ENCODE assay signal across 8 cellular contexts in the genomic region with DNA sequence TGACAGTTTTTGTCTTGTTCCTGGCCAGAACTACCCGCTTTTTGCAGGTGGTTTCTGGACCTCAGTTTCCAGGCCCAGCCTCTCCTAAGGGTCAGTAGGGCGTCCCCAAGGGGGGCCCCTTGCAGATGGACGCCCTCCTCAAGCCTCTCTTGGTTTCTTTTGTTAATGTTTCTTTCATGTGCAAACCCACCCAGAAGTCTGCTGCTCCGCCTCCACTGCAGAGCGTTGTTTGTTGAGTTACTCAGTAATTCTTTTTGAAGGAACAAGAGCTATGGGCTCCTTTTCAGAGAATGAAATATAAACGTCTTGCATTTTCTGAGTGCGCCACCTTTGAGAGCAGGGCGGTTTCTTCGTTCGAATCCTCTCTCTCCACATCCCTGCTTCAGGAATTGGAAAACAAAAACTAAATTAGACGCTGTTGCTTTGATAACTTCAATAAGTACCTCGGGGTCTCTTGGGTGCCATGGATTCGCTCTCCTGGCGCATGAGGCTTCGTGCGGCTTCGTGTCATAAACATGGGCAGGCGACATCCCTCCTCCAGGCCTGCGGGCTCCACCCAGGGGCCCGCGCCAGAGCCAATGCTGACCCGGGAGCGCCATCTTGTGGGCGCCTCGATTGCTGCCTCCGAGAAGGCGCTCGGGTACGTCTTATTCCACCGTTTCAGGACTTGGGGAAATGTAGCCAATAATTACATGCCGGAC. TPM values are rescaled to one million over a fixed set of nuclear protein-coding genes. Genes with fewer than 3 reads are reported as not detected.
DNase-seq lines count a peak whose midpoint lies in the region; ATAC-seq, FAIRE-seq and TF ChIP-seq lines count a peak whose summit lies in the region.

No MANE protein-coding gene starts in this region.

- POLR2A ChIA-PET in H1 (lab: Charles Lee; ENCODE audit: partially characterized antibody): no interaction called here

- no peak overlapping the region for H2BK120ac ChIP-seq in H1 (replicated peaks; ENCODE audit: low read depth, low read length)

- H3K79me1 ChIP-seq in H1 (ENCODE audit: low read depth, low read length): no peaks in the 10 kb centered on the region

- FAIRE-seq in H1 (lab: Jason Lieb, UNC): no peak

- H3K23me2 ChIP-seq in H1 (ENCODE audit: low read depth, low read length): no peaks in the 10 kb centered on the region

- ATAC-seq in GM19324 (IDR thresholded peaks at IDR 0.05; ENCODE audit: low FRiP score, unreplicated experiment) (peak; percentile 76), HG03469 (IDR thresholded peaks at IDR 0.05; ENCODE audit: unreplicated experiment) (peak; percentile 74)

- no peak overlapping the region for H3K14ac ChIP-seq in H1 (ENCODE audit: insufficient read length)

- peaks cover 0 to 3% (median 0%) of the 10 kb centered on the region in 4 experiments; a peak in 1 of 7 replicates for H3K4me1 ChIP-seq in H1 (replicated peaks in 1 of 4; ENCODE audit: control insufficient read depth in 3 of 4, insufficient read depth in 4 of 4, low read length in 3 of 4)

- H3K27me3 ChIP-seq in H1 (replicated peaks in 1 of 4; ENCODE audit: control insufficient read depth in 3 of 4, extremely low read depth in 1 of 4, insufficient read depth in 3 of 4, low read length in 3 of 4): no peaks in the 10 kb centered on the region; a peak in 1 of 7 replicates

- no peak overlapping the region for H4K8ac ChIP-seq in H1 (ENCODE audit: extremely low read depth, insufficient read depth, low read length)

- no peak overlapping the region for H3K56ac ChIP-seq in H1 (replicated peaks; ENCODE audit: insufficient read length, low read depth, low read length)

- TF ChIP-seq CTCF in H1 (IDR thresholded peaks at IDR 0.05; ENCODE audit: control extremely low read depth in 1 of 3, insufficient read depth in 1 of 3, low read depth in 1 of 3, low read length in 3 of 3): peak; percentile 78 to 97 (median 88)

- H2AFZ ChIP-seq in H1 (ENCODE audit: low read length): peak overlapping the region; percentile 2; the same call in 1 of the 2 replicates

- H2BK15ac ChIP-seq in H1 (ENCODE audit: low read length): no peak overlapping the region

- no peak for TF ChIP-seq EP300 in H1 (IDR thresholded peaks at IDR 0.05; ENCODE audit: borderline replicate concordance in 1 of 2, low read depth in 2 of 2, low read length in 2 of 2)

- peak; percentile 96 to 99 for TF ChIP-seq RAD21 in H1 (IDR thresholded peaks at IDR 0.05 in 1 of 2, conservative IDR thresholded peaks at IDR 0.05 in 1 of 2; ENCODE audit: low read depth in 2 of 2, low read length in 2 of 2)

- H4K20me1 ChIP-seq in H1 (replicated peaks in 1 of 2; ENCODE audit: control insufficient read depth in 1 of 2, insufficient read depth in 2 of 2, low read length in 2 of 2): no peaks in the 10 kb centered on the region

- 28% methylated on average over 31 of the region's 31 CpGs; no CpG with 5 or more reads in 1 of the 2 experiments for WGBS in H1 (ENCODE audit: extremely low coverage in 1 of 2, insufficient coverage in 1 of 2, insufficient read length in 1 of 2, insufficient replicate concordance in 2 of 2, low coverage in 1 of 2, low lambda C conversion rate in 2 of 2, missing lambda C conversion rate in 1 of 2), 2 experiments

- DNase-seq in Ammon's horn (ENCODE audit: low spot score) (peak; percentile 76), NOMO-1 (lab: John Stamatoyannopoulos, UW; ENCODE audit: unreplicated experiment in 2 of 2) (peak; percentile 74 to 82), H1 (ENCODE audit: low read depth in 1 of 2, low spot score in 2 of 2) (peak; percentile 39 to 96), mesenteric fat pad (ENCODE audit: low spot score) (peak; percentile 93)
- peak; percentile 94 for DNase-seq in activated CD8-positive, alpha-beta memory T cell treated with anti-CD3 and anti-CD28 coated beads for 24 hours
- peak; percentile 46 to 53 for DNase-seq in stimulated activated CD8-positive, alpha-beta memory T cell treated with anti-CD3 and anti-CD28 coated beads, Interleukin-15, amount 100 ng/mL, for 4 hours (ENCODE audit: low read depth in 2 of 2)

- no peak overlapping the region for H4K91ac ChIP-seq in H1 (replicated peaks; ENCODE audit: insufficient read length, low read length)

- CTCF ChIA-PET in H1 (lab: Charles Lee; ENCODE audit: partially characterized antibody): interaction anchor here (0.6 to 6.2 kb wide), 36 partner anchors 8 to 548 kb away, joined by 3 to 64 read pairs (median 4); no protein-coding TSS in a partner anchor

- no peak overlapping the region for H2AK5ac ChIP-seq in H1 (ENCODE audit: low read depth, low read length)

- no peak overlapping the region for H2BK20ac ChIP-seq in H1 (ENCODE audit: low read length)

- H2BK5ac ChIP-seq in H1 (ENCODE audit: low read depth, low read length): no peak overlapping the region

- no peak overlapping the region for H3K9ac ChIP-seq in H1 (replicated peaks in 1 of 4; ENCODE audit: extremely low read depth in 1 of 4, low read depth in 3 of 4, low read length in 3 of 4)

- no peak overlapping the region for H2BK12ac ChIP-seq in H1 (ENCODE audit: low read depth, low read length)

- H3K4me3 ChIP-seq in H1 (ENCODE audit: extremely low read depth in 1 of 4, insufficient read depth in 2 of 4, low read depth in 3 of 4, low read length in 4 of 4): peak overlapping the region in 1 of 4 experiments; percentile 33; a peak in 3 of 8 replicates

- H3K27ac ChIP-seq in H1 (ENCODE audit: low read depth, low read length): no peak overlapping the region

- H3K9me3 ChIP-seq in H1 (ENCODE audit: insufficient read depth in 2 of 2, low read depth in 1 of 2, low read length in 1 of 2): no peaks in the 10 kb centered on the region

- H3K4ac ChIP-seq in H1 (replicated peaks; ENCODE audit: insufficient read length, low read depth, low read length): no peak overlapping the region

- H3K79me2 ChIP-seq in H1 (ENCODE audit: control insufficient read depth in 1 of 2, insufficient read depth in 2 of 2, low read length in 2 of 2): no peaks in the 10 kb centered on the region

- H3K23ac ChIP-seq in H1 (ENCODE audit: insufficient read length): no peak overlapping the region

- peak overlapping the region; percentile 9 for H4K5ac ChIP-seq in H1 (ENCODE audit: insufficient read length, low read depth, low read length)

- no peaks in the 10 kb centered on the region for H3K36me3 ChIP-seq in H1 (ENCODE audit: control insufficient read depth in 2 of 4, insufficient read depth in 4 of 4, low read length in 3 of 4)

- peak overlapping the region; percentile 3 to 43; a peak in 3 of 4 replicates for H3K4me2 ChIP-seq in H1 (ENCODE audit: insufficient read depth in 1 of 2, low read depth in 2 of 2, low read length in 2 of 2)

- no peak for TF ChIP-seq POLR2A in H1 (IDR thresholded peaks at IDR 0.05; ENCODE audit: control extremely low read depth in 1 of 2, low read depth in 2 of 2, low read length in 2 of 2)

- H3K18ac ChIP-seq in H1 (ENCODE audit: extremely low read depth, low read length): peak overlapping the region; percentile 68; the same call in 1 of the 2 replicates

TF ChIP-seq in H1, 55 proteins besides CTCF, POLR2A, EP300 and RAD21 (continues in another document):
- TF ChIP-seq FOSL1 (IDR thresholded peaks at IDR 0.05; ENCODE audit: insufficient read depth, low read depth, low read length) (no peak), SRF (IDR thresholded peaks at IDR 0.05; ENCODE audit: low read depth, low read length) (no peak), GABPA (IDR thresholded peaks at IDR 0.05; ENCODE audit: borderline replicate concordance, insufficient read depth, low read length) (no peak), TCF12 (IDR thresholded peaks at IDR 0.05; ENCODE audit: low read depth, low read length) (no peak), NANOG (IDR thresholded peaks at IDR 0.05; ENCODE audit: insufficient read depth, low read depth, low read length, poor library complexity, severe bottlenecking) (peak; percentile 30), YY1 (IDR thresholded peaks at IDR 0.05; ENCODE audit: low read depth, low read length) (peak; percentile 48; the same call in 1 of the 2 replicates), CHD2 (IDR thresholded peaks at IDR 0.05; ENCODE audit: low read length) (no peak), POU5F1 (IDR thresholded peaks at IDR 0.05; ENCODE audit: low read depth, low read length) (no peak), RBBP5 (IDR thresholded peaks at IDR 0.05; ENCODE audit: borderline replicate concordance, low read depth, low read length) (no peak), TEAD4 (IDR thresholded peaks at IDR 0.05; ENCODE audit: low read depth, low read length) (no peak), KDM1A (IDR thresholded peaks at IDR 0.05; ENCODE audit: borderline replicate concordance, low read length) (0 out of 2 replicates have a peak, but pooled peaks have one; percentile 23), HDAC6 (IDR thresholded peaks at IDR 0.05; ENCODE audit: low read depth, low read length) (no peak), CHD1 (IDR thresholded peaks at IDR 0.05; ENCODE audit: low read depth, low read length) (no peak)
- TF ChIP-seq, protein P1, sequence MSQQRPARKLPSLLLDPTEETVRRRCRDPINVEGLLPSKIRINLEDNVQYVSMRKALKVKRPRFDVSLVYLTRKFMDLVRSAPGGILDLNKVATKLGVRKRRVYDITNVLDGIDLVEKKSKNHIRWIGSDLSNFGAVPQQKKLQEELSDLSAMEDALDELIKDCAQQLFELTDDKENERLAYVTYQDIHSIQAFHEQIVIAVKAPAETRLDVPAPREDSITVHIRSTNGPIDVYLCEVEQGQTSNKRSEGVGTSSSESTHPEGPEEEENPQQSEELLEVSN (IDR thresholded peaks at IDR 0.05): peak; percentile 98
- TF ChIP-seq, protein P2, sequence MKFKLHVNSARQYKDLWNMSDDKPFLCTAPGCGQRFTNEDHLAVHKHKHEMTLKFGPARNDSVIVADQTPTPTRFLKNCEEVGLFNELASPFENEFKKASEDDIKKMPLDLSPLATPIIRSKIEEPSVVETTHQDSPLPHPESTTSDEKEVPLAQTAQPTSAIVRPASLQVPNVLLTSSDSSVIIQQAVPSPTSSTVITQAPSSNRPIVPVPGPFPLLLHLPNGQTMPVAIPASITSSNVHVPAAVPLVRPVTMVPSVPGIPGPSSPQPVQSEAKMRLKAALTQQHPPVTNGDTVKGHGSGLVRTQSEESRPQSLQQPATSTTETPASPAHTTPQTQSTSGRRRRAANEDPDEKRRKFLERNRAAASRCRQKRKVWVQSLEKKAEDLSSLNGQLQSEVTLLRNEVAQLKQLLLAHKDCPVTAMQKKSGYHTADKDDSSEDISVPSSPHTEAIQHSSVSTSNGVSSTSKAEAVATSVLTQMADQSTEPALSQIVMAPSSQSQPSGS (IDR thresholded peaks at IDR 0.05; ENCODE audit: low read length): no peak

RNA-seq across cellular contexts. Expression of a gene that starts 38.3 kb away (rescaled TPM):
- total RNA-seq in H1 (2021; fragmentation: NEBNext Ultra II Directional; extraction: Animal tissue kit (Norgen Biotek cat#: 25700)): 1.2 and 2.4 TPM in 2 replicates
- 5.0 and 7.5 TPM in 2 replicates for polyA plus RNA-seq in H1 (2011; rRNA removed)
- 5.8 TPM for polyA plus RNA-seq in H1 (2011; cell fraction: cytosol; rRNA removed)
- polyA plus RNA-seq in H1 (2011; cell fraction: nucleus; rRNA removed): 16.3 TPM
- polyA plus RNA-seq in H1 (2012, experiment 1 of 2): 2.2 to 3.4 TPM (median 2.7 TPM) in 4 replicates
- 3.0 TPM for polyA plus RNA-seq in H1 (2012, experiment 2 of 2)
- polyA plus RNA-seq in H1 (2013, experiment 1 of 2): 1.6 TPM
- 1.8 TPM for polyA plus RNA-seq in H1 (2013, experiment 2 of 2)
- 7.8 and 10.5 TPM in 2 replicates for polyA minus RNA-seq in H1 (2011; rRNA and poly(A)+ RNA removed)
- 2.3 TPM for polyA minus RNA-seq in H1 (2011; cell fraction: cytosol; rRNA and poly(A)+ RNA removed)
- polyA minus RNA-seq in H1 (2011; cell fraction: nucleus; rRNA and poly(A)+ RNA removed): 7.8 TPM
- 18.9 TPM for total RNA-seq in mesenteric fat pad
